8 cellular contexts compared by ENCODE assay signal in the genomic region with DNA sequence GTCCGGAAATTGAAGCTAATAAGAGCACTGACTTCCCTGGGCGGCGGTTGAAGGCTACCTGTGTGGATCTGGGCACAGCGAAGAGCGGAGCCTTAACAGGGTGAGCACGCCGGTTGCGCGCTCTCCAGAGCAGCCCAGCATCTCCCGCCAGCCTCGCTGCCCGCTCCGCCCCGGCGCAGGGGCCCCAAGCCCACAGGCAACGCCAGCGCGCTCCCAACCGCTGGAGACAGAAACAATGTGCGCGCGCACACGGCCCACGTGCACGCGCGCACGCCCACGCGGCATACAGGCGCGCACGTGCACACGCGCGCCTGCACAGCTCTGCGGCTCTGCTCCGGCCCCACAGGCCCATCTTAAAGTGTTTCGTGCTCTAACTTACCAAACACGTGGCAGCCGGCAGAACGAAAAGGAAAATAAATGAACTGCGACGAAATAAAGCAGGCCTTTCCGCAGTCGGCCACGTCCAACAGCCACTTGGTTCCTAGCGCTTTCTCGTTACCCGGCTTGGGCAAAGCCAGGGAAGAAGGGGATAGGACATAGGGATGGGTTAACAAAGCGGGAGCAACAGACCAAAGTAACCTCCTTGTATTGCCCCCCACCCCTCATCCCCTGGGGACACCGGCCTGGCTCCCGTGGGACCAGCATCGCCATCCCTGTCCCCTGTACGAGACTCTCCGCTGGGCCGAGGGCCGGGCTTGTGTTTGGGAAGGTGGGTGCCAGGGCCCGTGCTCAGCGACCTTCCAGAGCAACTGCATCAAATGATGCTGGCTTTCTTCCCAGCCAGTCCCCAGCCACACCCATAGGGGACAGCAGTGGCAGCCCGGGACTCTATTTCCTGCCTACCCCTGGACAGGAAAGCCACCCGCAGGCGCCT.
DNase-seq lines count a peak whose midpoint lies in the region; ATAC-seq and TF ChIP-seq lines count a peak whose summit lies in the region.

No MANE protein-coding gene starts in this region.

- H3K36me3 Mint-ChIP-seq in progenitor cell of endocrine pancreas (ENCODE audit: insufficient read depth), result no peaks in the 10 kb centered on the region

- peak; percentile 36 for TF ChIP-seq CTCF in progenitor cell of endocrine pancreas (IDR thresholded peaks at IDR 0.05; ENCODE audit: unreplicated experiment)

- peak overlapping the region; percentile 71 for H3K4me3 Mint-ChIP-seq in progenitor cell of endocrine pancreas (ENCODE audit: low read depth)

- H3K27me3 ChIP-seq in HAP-1 (ENCODE audit: low read depth), result peaks cover 15% of the 10 kb centered on the region

- H3K27me3 Mint-ChIP-seq in progenitor cell of endocrine pancreas, result peaks cover 60% of the 10 kb centered on the region

- in situ Hi-C loops in HAP-1 (cut with MboI; ENCODE audit: low sequenced_read_pairs), result no loop called here

- no peaks in the 10 kb centered on the region for H3K9me3 Mint-ChIP-seq in progenitor cell of endocrine pancreas (ENCODE audit: low read depth)

- no peaks in the 10 kb centered on the region for H3K9me3 ChIP-seq in HAP-1

- no peak overlapping the region for H3K4me3 ChIP-seq in HAP-1

- H3K27ac Mint-ChIP-seq in progenitor cell of endocrine pancreas, result peak overlapping the region; percentile 74

- peaks cover 22% of the 10 kb centered on the region for H3K4me1 Mint-ChIP-seq in progenitor cell of endocrine pancreas (ENCODE audit: low read depth)

- ATAC-seq in Right ventricle myocardium inferior (peak; percentile 90), HG03520 (IDR thresholded peaks at IDR 0.05; ENCODE audit: unreplicated experiment) (no peak)

- H3K36me3 ChIP-seq in HAP-1 (replicated peaks), result no peaks in the 10 kb centered on the region

- no peaks in the 10 kb centered on the region for H3K4me1 ChIP-seq in HAP-1

- DNase-seq in Right ventricle myocardium inferior (ENCODE audit: missing footprints) (peak; percentile 75), cardiac septum (ENCODE audit: low spot score) (no peak), NCI-H526 treated with DMSO at 0.1 percent for 48 hours (lab: John Stamatoyannopoulos, UW) (peak; percentile 67), astrocyte of the hippocampus (ENCODE audit: low read depth, low spot score) (peak; percentile 91), hypothalamus (lab: John Stamatoyannopoulos, UW) (peak in 33 of 51 donors; percentile 6 to 67 (median 29)), progenitor cell of endocrine pancreas (ENCODE audit: low spot score, unreplicated experiment) (peak; percentile 63), HAP-1 (ENCODE audit: low spot score in 2 of 2) (no peak)

- intact Hi-C loops in Right ventricle myocardium inferior (cut with DNase I), result no loop called here
- intact Hi-C loops in cardiac septum (cut with DNase I), result no loop called here

Comparison
In these comparisons a context has a peak if more than half of its experiments do, and no peak if none do; other contexts are left out.
1. DNase-seq: peak in Right ventricle myocardium inferior (single experiment), NCI-H526 treated with DMSO at 0.1 percent for 48 hours (single experiment), astrocyte of the hippocampus (single experiment), hypothalamus (33 of 51) and progenitor cell of endocrine pancreas (single experiment); none in cardiac septum (single experiment) and HAP-1 (0 of 2).